10 cellular contexts compared by ENCODE assay signal in the genomic region with DNA sequence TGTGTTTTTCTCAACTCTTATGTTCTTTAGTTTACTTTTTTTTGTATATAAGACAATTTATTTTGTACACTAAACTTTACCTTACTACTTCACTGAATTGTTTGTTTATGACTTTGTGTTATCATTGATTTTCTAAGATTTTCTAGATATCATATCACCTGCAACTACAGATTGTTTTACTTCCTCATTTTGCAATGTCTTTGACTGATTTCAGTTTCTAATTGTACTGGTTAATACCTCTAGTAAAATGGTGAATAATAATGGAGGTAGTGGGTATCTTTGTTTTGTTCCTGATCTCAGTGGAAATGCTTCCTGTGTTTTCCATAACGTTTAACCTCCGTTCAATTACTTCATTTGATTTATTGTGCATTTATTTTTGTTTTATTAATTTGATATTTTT.
"Had no signal": no experiment of that assay in that cellular context is flagged by ENCODE, and none has a peak within 500 bp of the region (broad histone marks: within the 10 kb centered on the region; RNA-seq: fewer than 3 reads in every experiment).

No MANE protein-coding gene starts in this region.

- ATAC-seq: activated CD8-positive, alpha-beta T cell treated with anti-CD3 and anti-CD28 coated beads for 36 hours; activated T-cell treated with anti-CD3 and anti-CD28 coated beads, Interleukin-2, amount 50 U/mL, for 4 hours; effector memory CD8-positive, alpha-beta T cell; foreskin keratinocyte; right lobe of liver; stimulated activated naive CD8-positive, alpha-beta T cell treated with anti-CD3 and anti-CD28 coated beads, Interleukin-15, amount 100 ng/mL, for 72 hours had no signal

- DNase-seq: activated CD4-positive, alpha-beta T cell treated with anti-CD3 and anti-CD28 coated beads for 48 hours; activated CD8-positive, alpha-beta T cell treated with anti-CD3 and anti-CD28 coated beads for 36 hours; activated effector memory CD4-positive, alpha-beta T cell treated with Interleukin-2 at 50 U/mL for 16 hours; activated T-cell treated with anti-CD3 and anti-CD28 coated beads, Interleukin-2, amount 50 U/mL, for 4 hours; adrenal gland; dermis blood vessel endothelial cell; effector memory CD8-positive, alpha-beta T cell; foreskin keratinocyte; right lobe of liver; stimulated activated naive CD8-positive, alpha-beta T cell treated with anti-CD3 and anti-CD28 coated beads, Interleukin-15, amount 100 ng/mL, for 72 hours had no signal
